8 cellular contexts compared by ENCODE assay signal in the genomic region with DNA sequence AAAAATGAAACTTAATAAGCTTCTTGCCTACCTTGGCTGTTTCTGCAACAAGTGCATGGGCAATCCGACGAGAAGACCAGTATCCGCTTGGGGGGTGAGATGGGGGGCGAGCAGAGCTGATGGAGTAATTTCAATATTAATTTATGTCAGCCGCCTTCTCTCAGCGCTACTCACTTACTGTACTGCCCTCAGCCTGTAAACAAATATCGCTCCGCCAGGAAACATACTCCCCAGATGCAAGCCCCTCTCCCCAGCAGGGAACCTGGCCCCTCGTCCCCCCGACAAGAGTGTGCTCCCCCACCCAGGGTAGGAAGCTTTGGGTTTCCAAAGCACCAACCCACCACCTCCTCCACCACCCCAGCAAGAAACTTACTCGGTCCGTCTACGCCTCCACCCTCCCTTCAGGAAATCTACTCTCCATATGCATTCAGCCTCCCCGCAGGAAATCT. TPM values are rescaled to one million over a fixed set of nuclear protein-coding genes. Genes with fewer than 3 reads are reported as not detected.
DNase-seq lines count a peak whose midpoint lies in the region; ATAC-seq and TF ChIP-seq lines count a peak whose summit lies in the region.

No MANE protein-coding gene starts in this region.

- no peak for ATAC-seq in mucosa of descending colon

- no peaks in the 10 kb centered on the region for H3K36me3 ChIP-seq in mucosa of descending colon (ENCODE audit: low read depth)

- intact Hi-C loops in mucosa of descending colon (cut with DNase I, micrococcal nuclease), result no loop called here

- H3K4me3 ChIP-seq in mucosa of descending colon, result no peak overlapping the region

- DNase-seq in DMS 273 treated with DMSO at 0.1 percent for 48 hours (lab: John Stamatoyannopoulos, UW) (peak; percentile 78), DMS 273 (lab: John Stamatoyannopoulos, UW; ENCODE audit: unreplicated experiment) (no peak), NCI-H524 treated with DMSO at 0.1 percent for 48 hours (lab: John Stamatoyannopoulos, UW) (peak; percentile 48), brain pericyte (ENCODE audit: low read depth, low spot score) (peak; percentile 8), mucosa of descending colon (peak in 2 of 3 donors; percentile 25 to 39), KG1 (lab: John Stamatoyannopoulos, UW) (no peak), NCI-H1417 treated with DMSO at 0.1 percent for 48 hours (lab: John Stamatoyannopoulos, UW) (no peak), GM10266 (ENCODE audit: extremely low spot score) (no peak)

- H3K9me3 ChIP-seq in mucosa of descending colon, result no peaks in the 10 kb centered on the region

- TF ChIP-seq CTCF in mucosa of descending colon (IDR thresholded peaks at IDR 0.05) (no peak), GM10266 (IDR thresholded peaks at IDR 0.05; ENCODE audit: control insufficient read depth, insufficient read depth, low read depth, missing control alignments) (no peak)

- peaks cover 14% of the 10 kb centered on the region for H3K4me1 ChIP-seq in mucosa of descending colon (ENCODE audit: low read depth)

RNA-seq across cellular contexts. Expression of a gene that starts 0.6 kb away (rescaled TPM):
- 10 to 100 TPM in 1 of 3 donors, 1 to 10 TPM in 2; 2.8 to 11.2 (median 3.8) TPM for total RNA-seq in mucosa of descending colon

Comparison
In these comparisons a context has a peak if more than half of its experiments do, and no peak if none do; other contexts are left out.
1. DNase-seq: peak in DMS 273 treated with DMSO at 0.1 percent for 48 hours (single experiment), NCI-H524 treated with DMSO at 0.1 percent for 48 hours (single experiment), brain pericyte (single experiment) and mucosa of descending colon (2 of 3); none in DMS 273 (single experiment), KG1 (single experiment), NCI-H1417 treated with DMSO at 0.1 percent for 48 hours (single experiment) and GM10266 (single experiment).